Comparison of ENCODE assay signal across 9 cellular contexts in genomic region chr2:16487686-16488085, GRCh38.
DNase-seq lines count a peak whose midpoint lies in the region; ATAC-seq and TF ChIP-seq lines count a peak whose summit lies in the region.
"Had no signal": no experiment of that assay in that cellular context is flagged by ENCODE, and none has a peak within 500 bp of the region (broad histone marks: within the 10 kb centered on the region; RNA-seq: fewer than 3 reads in every experiment).

No MANE protein-coding gene starts in this region.

- no peak overlapping the region for H3K4ac ChIP-seq in mesendoderm (ENCODE audit: low read depth, low read length)

- H3K9me3 ChIP-seq in suprapubic skin, result no peaks in the 10 kb centered on the region

- H3K4me1 ChIP-seq in mesendoderm (ENCODE audit: control insufficient read depth, low read depth, low read length) (no peaks in the 10 kb centered on the region), suprapubic skin (no peaks in the 10 kb centered on the region)

- no peak overlapping the region for H4K5ac ChIP-seq in mesendoderm (ENCODE audit: low read length)

- H3K4me2 ChIP-seq in mesendoderm (ENCODE audit: low read length), result no peak overlapping the region

- H4K8ac ChIP-seq in mesendoderm (ENCODE audit: low read depth, low read length), result no peak overlapping the region

- H3K9ac ChIP-seq in mesendoderm (ENCODE audit: low read length), result no peak overlapping the region

- no peak overlapping the region for H3K18ac ChIP-seq in mesendoderm (ENCODE audit: low read length)

- no peak overlapping the region for H2AK5ac ChIP-seq in mesendoderm (ENCODE audit: low read length)

- H3K4me3 ChIP-seq in cardiac fibroblast (replicated peaks in 1 of 2; ENCODE audit: low read depth in 2 of 2, low read length in 2 of 2) (no peak overlapping the region), mesendoderm (ENCODE audit: low read length) (no peak overlapping the region), suprapubic skin (no peak overlapping the region)

- no peaks in the 10 kb centered on the region for H3K79me1 ChIP-seq in mesendoderm (ENCODE audit: low read length)

- ATAC-seq in HG02840 (IDR thresholded peaks at IDR 0.05; ENCODE audit: low FRiP score, unreplicated experiment) (no peak), GM18873 (IDR thresholded peaks at IDR 0.05; ENCODE audit: low FRiP score, unreplicated experiment) (no peak)

- no peak overlapping the region for H2BK15ac ChIP-seq in mesendoderm (replicated peaks; ENCODE audit: low read depth)

- no peak for TF ChIP-seq EP300 in suprapubic skin (IDR thresholded peaks at IDR 0.05)

- no peak overlapping the region for H2BK5ac ChIP-seq in mesendoderm (ENCODE audit: low read length)

- peak; percentile 11 for TF ChIP-seq CTCF in cardiac fibroblast (IDR thresholded peaks at IDR 0.05; ENCODE audit: low read depth, low read length)
- no peak for TF ChIP-seq CTCF in suprapubic skin (IDR thresholded peaks at IDR 0.05)

- no peaks in the 10 kb centered on the region for H3K79me2 ChIP-seq in mesendoderm (ENCODE audit: control insufficient read depth, insufficient read depth, low read length)

- WGBS in mesendoderm (ENCODE audit: extremely low coverage, insufficient coverage, low lambda C conversion rate), result no CpG with 5 or more reads among the region's 4 CpGs
- 48% methylated on average over 4 of the region's 4 CpGs for WGBS in suprapubic skin

- no peak for TF ChIP-seq POLR2A in suprapubic skin (IDR thresholded peaks at IDR 0.05)

- H3K27me3 ChIP-seq in mesendoderm (ENCODE audit: insufficient read depth, low read length, poor library complexity) (no peaks in the 10 kb centered on the region), suprapubic skin (no peaks in the 10 kb centered on the region)

- H3K27ac ChIP-seq in mesendoderm (ENCODE audit: low read depth, low read length) (no peak overlapping the region), suprapubic skin (no peak overlapping the region)

- no peak overlapping the region for H2BK120ac ChIP-seq in mesendoderm (ENCODE audit: low read depth, low read length)

- DNase-seq in GDM1 (lab: John Stamatoyannopoulos, UW), result peak; percentile 66
- DNase-seq in NCI-H345 (lab: John Stamatoyannopoulos, UW), result peak; percentile 33
- DNase-seq in cardiac fibroblast (ENCODE audit: low read depth in 2 of 2), result peak; percentile 52 to 63
- peak; percentile 48 for DNase-seq in mesendoderm
- no peak for DNase-seq in HuH-7.5 (ENCODE audit: low spot score)
- no peak for DNase-seq in suprapubic skin (ENCODE audit: low spot score in 2 of 2)
- DNase-seq: NCI-H774 had no signal

- no peak overlapping the region for H3K23ac ChIP-seq in mesendoderm (ENCODE audit: low read length)

- H3K56ac ChIP-seq in mesendoderm (ENCODE audit: low read length), result no peak overlapping the region

- H3K36me3 ChIP-seq in mesendoderm (ENCODE audit: control insufficient read depth, insufficient read depth, low read length), result no peaks in the 10 kb centered on the region
- H3K36me3 ChIP-seq in suprapubic skin, result no peaks in the 10 kb centered on the region

Comparison
In these comparisons a context has a peak if more than half of its experiments do, and no peak if none do; other contexts are left out.
1. DNase-seq: peak in GDM1 (single experiment), NCI-H345 (single experiment), cardiac fibroblast (2 of 2) and mesendoderm (single experiment); none in HuH-7.5 (single experiment) and suprapubic skin (0 of 2).